ENCODE assay signal across 8 cellular contexts in the genomic region with DNA sequence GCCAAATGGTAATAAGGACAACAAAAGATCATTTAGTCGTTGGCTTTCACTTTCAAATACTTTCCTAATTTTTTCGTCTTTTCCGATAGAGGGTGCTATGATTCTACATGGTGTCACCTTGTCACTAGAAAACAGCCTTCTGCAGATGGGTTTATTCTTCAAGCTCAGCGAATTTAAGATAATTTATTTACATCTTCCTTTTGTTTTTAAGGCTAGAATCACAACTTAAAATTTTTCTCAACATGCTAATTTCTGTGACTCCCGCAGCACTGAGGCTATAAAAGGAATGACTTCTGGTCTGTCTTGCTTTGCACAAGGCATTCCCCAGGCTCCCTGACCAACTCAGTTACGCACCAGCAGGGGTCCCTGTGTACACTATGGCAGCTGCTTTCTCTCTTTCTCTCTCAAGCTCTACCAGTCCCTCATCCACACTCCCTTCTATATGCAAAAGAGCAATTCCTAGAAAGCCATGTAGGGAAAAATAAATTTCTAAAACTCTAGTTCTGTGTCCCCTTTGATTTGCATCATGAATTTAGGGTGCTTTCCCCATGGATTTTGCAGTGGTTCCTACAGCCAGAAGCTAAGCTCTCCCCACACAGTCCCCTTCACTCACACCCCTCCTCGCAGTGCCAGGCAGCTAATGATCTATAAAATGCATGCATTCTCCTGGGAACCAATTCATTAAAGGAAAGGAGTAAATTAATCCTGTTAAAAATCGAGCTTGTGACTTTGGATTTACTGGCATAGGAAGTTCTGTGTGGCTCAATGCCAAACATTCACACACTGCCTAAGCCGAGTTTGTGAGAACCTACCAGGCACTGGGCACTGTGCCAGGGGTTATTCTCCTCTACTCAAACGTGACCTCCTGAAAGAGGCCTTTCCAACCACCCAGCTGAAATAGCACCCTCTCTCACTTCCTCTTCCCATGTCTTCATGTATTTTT.
DNase-seq lines count a peak whose midpoint lies in the region; ATAC-seq and TF ChIP-seq lines count a peak whose summit lies in the region.

No MANE protein-coding gene starts in this region.

- H2AFZ ChIP-seq in GM23248 = peak overlapping the region; percentile 66
- H2AFZ ChIP-seq in IMR-90 (replicated peaks; ENCODE audit: low read length, poor library complexity) = no peak overlapping the region

- no peak for TF ChIP-seq EP300 in ovary (IDR thresholded peaks at IDR 0.05)

- intact Hi-C loops in IMR-90 (cut with micrococcal nuclease) (loop anchor here (1.0 to 10.0 kb wide), 4 partner anchors 78 to 481 kb away; no protein-coding TSS in a partner anchor), ovary (cut with DNase I) (loop anchor here in 1 of 4 donors (5.0 kb wide), 1 partner anchor 104 kb away; no protein-coding TSS in a partner anchor)

- H3K9me3 Mint-ChIP-seq in activated naive CD4-positive, alpha-beta T cell treated with anti-CD3 and anti-CD28 coated beads, Interleukin-2, amount 50 U/mL, for 72 hours = no peaks in the 10 kb centered on the region

- in situ Hi-C loops in GM23248 (cut with MboI) (loop anchor here (10.0 kb wide), 1 partner anchor 101 kb away; no protein-coding TSS in a partner anchor), IMR-90 (cut with MboI; ENCODE audit: low sequenced_read_pairs) (no loop called here)

- H4K8ac ChIP-seq in IMR-90 (ENCODE audit: low read depth in 2 of 2, low read length in 2 of 2) = no peak overlapping the region

- H2BK120ac ChIP-seq in IMR-90 (ENCODE audit: low read depth, low read length) = no peak overlapping the region

- CTCF ChIA-PET in IMR-90 (lab: Yijun Ruan, JAX) = interaction anchor here (0.8 to 1.6 kb wide), 11 partner anchors 9 to 105 kb away, joined by 3 to 21 read pairs (median 3); no protein-coding TSS in a partner anchor

- H3K4ac ChIP-seq in IMR-90 (ENCODE audit: low read depth, low read length) = no peak overlapping the region

- H3K4me3 ChIP-seq in GM23248 = peak overlapping the region; percentile 56
- H3K4me3 ChIP-seq in IMR-90 (ENCODE audit: insufficient read depth, low read depth, low read length) = no peak overlapping the region
- no peak overlapping the region for H3K4me3 ChIP-seq in ovary

- no peaks in the 10 kb centered on the region for H3F3A ChIP-seq in GM23248 (ENCODE audit: insufficient read depth)

- H2BK5ac ChIP-seq in IMR-90 (ENCODE audit: low read depth, low read length, poor library complexity, severe bottlenecking) = no peak overlapping the region

- no peaks in the 10 kb centered on the region for H3K79me1 ChIP-seq in IMR-90 (ENCODE audit: low read depth in 1 of 2, low read length in 2 of 2)

- H3K23ac ChIP-seq in IMR-90 (ENCODE audit: low read depth, low read length) = no peak overlapping the region

- H3K27ac ChIP-seq in GM23248 (no peak overlapping the region), IMR-90 (ENCODE audit: insufficient read depth, low read length) (no peak overlapping the region), ovary (no peak overlapping the region)

- no peaks in the 10 kb centered on the region for H3K79me2 ChIP-seq in GM23248 (ENCODE audit: insufficient read depth)

- H3K36me3 Mint-ChIP-seq in activated naive CD4-positive, alpha-beta T cell treated with anti-CD3 and anti-CD28 coated beads, Interleukin-2, amount 50 U/mL, for 72 hours = no peaks in the 10 kb centered on the region

- H2BK20ac ChIP-seq in IMR-90 (ENCODE audit: low read depth, low read length) = no peak overlapping the region

- H2AK9ac ChIP-seq in IMR-90 (replicated peaks; ENCODE audit: low read depth, low read length, poor library complexity) = no peak overlapping the region

- no peak overlapping the region for H3K9ac ChIP-seq in GM23248
- no peak overlapping the region for H3K9ac ChIP-seq in IMR-90 (ENCODE audit: low read depth, low read length)

- peak; percentile 99 for ATAC-seq in IMR-90 (ENCODE audit: low read depth)
- peak; percentile 82 to 95 for ATAC-seq in activated naive CD4-positive, alpha-beta T cell treated with anti-CD3 and anti-CD28 coated beads, Interleukin-2, amount 50 U/mL, for 72 hours

- TF ChIP-seq POLR2A in IMR-90 (IDR thresholded peaks at IDR 0.05; ENCODE audit: low read depth, low read length) = no peak
- TF ChIP-seq POLR2A in ovary (IDR thresholded peaks at IDR 0.05) = no peak

- peak; percentile 47 for TF ChIP-seq RAD21 in IMR-90 (IDR thresholded peaks at IDR 0.05; ENCODE audit: low read length)

- H4K20me1 ChIP-seq in GM23248 (ENCODE audit: insufficient read depth) (no peaks in the 10 kb centered on the region; the same call in 1 of the 2 replicates), IMR-90 (ENCODE audit: insufficient read depth, low read length) (no peaks in the 10 kb centered on the region)

- dilution Hi-C loops in IMR-90 (cut with HindIII; ENCODE audit: low sequenced_read_pairs, unreplicated experiment) = no loop called here

- H3K27me3 ChIP-seq in GM23248 (replicated peaks; ENCODE audit: insufficient read depth) (no peaks in the 10 kb centered on the region), IMR-90 (ENCODE audit: control insufficient read depth, insufficient read depth, low read length) (no peaks in the 10 kb centered on the region), ovary (no peaks in the 10 kb centered on the region)

- H3K27ac Mint-ChIP-seq in activated naive CD4-positive, alpha-beta T cell treated with anti-CD3 and anti-CD28 coated beads, Interleukin-2, amount 50 U/mL, for 72 hours = no peak overlapping the region

- H3K56ac ChIP-seq in IMR-90 (ENCODE audit: extremely low read depth, insufficient read depth, low read length) = no peak overlapping the region

- BruUV-seq in IMR-90 (replicated peaks; lab: Mats Ljungman, UMichigan) = no TSS peak

- WGBS in GM23248 (ENCODE audit: low coverage in 1 of 2, low lambda C conversion rate in 2 of 2, missing lambda C conversion rate in 2 of 2), 2 experiments = 9% methylated on average over 10 of the region's 10 CpGs
- WGBS in IMR-90 (ENCODE audit: extremely low coverage in 2 of 2, insufficient read length in 1 of 2), 2 experiments = 10% methylated on average over 2 of the region's 10 CpGs; no CpG with 5 or more reads in 1 of the 2 experiments
- WGBS in ovary, 3 donors = 5 to 7% (median 6%) methylated on average over 10 of the region's 10 CpGs

- H3K9me1 ChIP-seq in IMR-90 (ENCODE audit: insufficient read depth, low read length) = no peaks in the 10 kb centered on the region

- H3K9me2 ChIP-seq in GM23248 (ENCODE audit: insufficient read depth) = no peaks in the 10 kb centered on the region

- peak overlapping the region; percentile 81 for H3K4me2 ChIP-seq in GM23248 (ENCODE audit: unreplicated experiment)
- peak overlapping the region; percentile 32 for H3K4me2 ChIP-seq in IMR-90 (ENCODE audit: low read depth, low read length)

- no peak overlapping the region for H4K5ac ChIP-seq in IMR-90 (ENCODE audit: low read depth, low read length)

- H3K36me3 ChIP-seq in GM23248 (ENCODE audit: low read depth) (no peaks in the 10 kb centered on the region), IMR-90 (ENCODE audit: control insufficient read depth, insufficient read depth, low read length) (no peaks in the 10 kb centered on the region), ovary (no peaks in the 10 kb centered on the region)

- no peaks in the 10 kb centered on the region for H3K9me3 ChIP-seq in GM23248 (ENCODE audit: low read depth)
- no peaks in the 10 kb centered on the region for H3K9me3 ChIP-seq in IMR-90 (ENCODE audit: control insufficient read depth, insufficient read depth, low read length)
- no peaks in the 10 kb centered on the region for H3K9me3 ChIP-seq in ovary

- peak; percentile 75 for DNase-seq in GM03348 (ENCODE audit: low spot score)
- DNase-seq in GM23248 = peak; percentile 86
- DNase-seq in IMR-90 = peak; percentile 61
- DNase-seq in NOMO-1 treated with dmso at 0.1 percent for 144 hours (lab: John Stamatoyannopoulos, UW; ENCODE audit: unreplicated experiment) = peak; percentile 48
- peak in 1 of 2 donors; percentile 42 for DNase-seq in activated naive CD4-positive, alpha-beta T cell treated with anti-CD3 and anti-CD28 coated beads, Interleukin-2, amount 50 U/mL, for 72 hours (ENCODE audit: low spot score in 2 of 2)
- DNase-seq in glomerular endothelial cell (ENCODE audit: extremely low read depth, low read depth, low spot score) = peak; percentile 72
- peak; percentile 31 to 53 (median 39) for DNase-seq in ovary
- DNase-seq in activated gamma-delta T cell treated with Interleukin-2 at 50 U/mL for 16 hours = no peak

- no peak overlapping the region for H2AK5ac ChIP-seq in IMR-90 (ENCODE audit: low read depth, low read length)

- POLR2A ChIA-PET in IMR-90 (lab: Charles Lee; ENCODE audit: unreplicated experiment) = no interaction called here

- no peak overlapping the region for H4K91ac ChIP-seq in IMR-90 (ENCODE audit: insufficient read depth, low read depth, low read length)

- H2BK15ac ChIP-seq in IMR-90 (ENCODE audit: low read depth, low read length) = no peak overlapping the region

- no peak overlapping the region for H3K18ac ChIP-seq in IMR-90 (ENCODE audit: low read depth, low read length)

- peak; percentile 39 for TF ChIP-seq CTCF in IMR-90 (conservative IDR thresholded peaks at IDR 0.05; ENCODE audit: low read depth, low read length)
- peak in 1 of 3 donors; percentile 30 for TF ChIP-seq CTCF in ovary (IDR thresholded peaks at IDR 0.05)

- H3K4me1 ChIP-seq in GM23248 (ENCODE audit: insufficient read depth) = no peaks in the 10 kb centered on the region
- H3K4me1 ChIP-seq in IMR-90 (ENCODE audit: control insufficient read depth, insufficient read depth, low read length) = no peaks in the 10 kb centered on the region
- no peaks in the 10 kb centered on the region for H3K4me1 ChIP-seq in ovary (ENCODE audit: insufficient read depth)

- no peak overlapping the region for H3K14ac ChIP-seq in IMR-90 (replicated peaks; ENCODE audit: low read depth, low read length)

TF ChIP-seq in IMR-90, 13 proteins besides CTCF, POLR2A, EP300 and RAD21:
- no peak for TF ChIP-seq CEBPB (IDR thresholded peaks at IDR 0.05; ENCODE audit: low read depth, low read length)
- TF ChIP-seq MAZ (IDR thresholded peaks at IDR 0.05; ENCODE audit: borderline replicate concordance, low read depth, low read length) = no peak
- TF ChIP-seq SMC3 (IDR thresholded peaks at IDR 0.05; ENCODE audit: low read depth, low read length) = peak; percentile 31; the same call in 1 of the 2 replicates
- no peak for TF ChIP-seq RFX5 (IDR thresholded peaks at IDR 0.05; ENCODE audit: low read depth, low read length)
